ENCODE assay signal across 17 cellular contexts in the genomic region with DNA sequence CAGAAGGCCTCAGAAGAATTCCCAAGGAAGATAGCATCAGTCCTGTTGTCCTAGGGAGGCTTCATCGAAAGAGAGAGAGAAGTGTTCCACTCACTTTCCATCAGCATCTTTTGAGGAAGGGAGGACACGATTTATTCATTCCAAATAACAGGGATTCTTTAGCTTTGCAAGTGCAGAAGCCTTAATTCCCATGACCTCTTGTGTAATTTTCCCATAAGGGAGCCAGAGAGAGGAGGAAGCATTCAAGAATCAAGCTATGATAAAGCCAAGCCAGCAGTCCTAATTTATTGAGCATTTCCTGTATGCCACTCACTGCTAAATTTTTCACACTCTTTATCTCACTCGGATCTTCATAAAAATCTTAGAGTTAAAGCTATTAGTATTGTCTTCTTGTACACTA.
"Had no signal": no experiment of that assay in that cellular context is flagged by ENCODE, and none has a peak within 500 bp of the region (broad histone marks: within the 10 kb centered on the region; RNA-seq: fewer than 3 reads in every experiment).

No MANE protein-coding gene starts in this region.

- H3K27ac ChIP-seq: coronary artery, dorsolateral prefrontal cortex, esophagus muscularis mucosa, foreskin keratinocyte, gastroesophageal sphincter, heart left ventricle, left lung, lower lobe of right lung had no signal

- H3K4me3 ChIP-seq: coronary artery, dorsolateral prefrontal cortex, esophagus muscularis mucosa, gastroesophageal sphincter, heart left ventricle, left lung, lower lobe of right lung, mucosa of descending colon had no signal

- H3K4me3 Mint-ChIP-seq: mesothelial cell of epicardium, naive B cell had no signal

- ATAC-seq: foreskin keratinocyte, gastroesophageal sphincter, heart left ventricle, left cardiac atrium, left lung, lower lobe of right lung, mucosa of descending colon had no signal

- H3K4me1 ChIP-seq: foreskin keratinocyte, gastroesophageal sphincter, left lung, lower lobe of right lung had no signal

- DNase-seq: dermis blood vessel endothelial cell; dorsolateral prefrontal cortex; effector CD4-positive, alpha-beta T cell; effector memory CD4-positive, alpha-beta T cell; foreskin keratinocyte; heart left ventricle; hippocampal formation; left cardiac atrium; left lung; lower lobe of right lung; mesenchymal stem cell; mucosa of descending colon; naive B cell had no signal

- H3K9me3 Mint-ChIP-seq: mesothelial cell of epicardium had no signal

- H3K27ac Mint-ChIP-seq: mesothelial cell of epicardium, naive B cell had no signal

- H3K4me1 Mint-ChIP-seq: mesothelial cell of epicardium, naive B cell had no signal

- H3K36me3 ChIP-seq: esophagus muscularis mucosa, gastroesophageal sphincter, heart left ventricle, left lung, lower lobe of right lung had no signal

- H3K9me3 ChIP-seq: esophagus muscularis mucosa, gastroesophageal sphincter, heart left ventricle, left lung, lower lobe of right lung, mucosa of descending colon had no signal

- H3K27me3 ChIP-seq: esophagus muscularis mucosa, gastroesophageal sphincter, heart left ventricle, left lung had no signal

- H3K36me3 Mint-ChIP-seq: mesothelial cell of epicardium, naive B cell had no signal
